In the genomic region with DNA sequence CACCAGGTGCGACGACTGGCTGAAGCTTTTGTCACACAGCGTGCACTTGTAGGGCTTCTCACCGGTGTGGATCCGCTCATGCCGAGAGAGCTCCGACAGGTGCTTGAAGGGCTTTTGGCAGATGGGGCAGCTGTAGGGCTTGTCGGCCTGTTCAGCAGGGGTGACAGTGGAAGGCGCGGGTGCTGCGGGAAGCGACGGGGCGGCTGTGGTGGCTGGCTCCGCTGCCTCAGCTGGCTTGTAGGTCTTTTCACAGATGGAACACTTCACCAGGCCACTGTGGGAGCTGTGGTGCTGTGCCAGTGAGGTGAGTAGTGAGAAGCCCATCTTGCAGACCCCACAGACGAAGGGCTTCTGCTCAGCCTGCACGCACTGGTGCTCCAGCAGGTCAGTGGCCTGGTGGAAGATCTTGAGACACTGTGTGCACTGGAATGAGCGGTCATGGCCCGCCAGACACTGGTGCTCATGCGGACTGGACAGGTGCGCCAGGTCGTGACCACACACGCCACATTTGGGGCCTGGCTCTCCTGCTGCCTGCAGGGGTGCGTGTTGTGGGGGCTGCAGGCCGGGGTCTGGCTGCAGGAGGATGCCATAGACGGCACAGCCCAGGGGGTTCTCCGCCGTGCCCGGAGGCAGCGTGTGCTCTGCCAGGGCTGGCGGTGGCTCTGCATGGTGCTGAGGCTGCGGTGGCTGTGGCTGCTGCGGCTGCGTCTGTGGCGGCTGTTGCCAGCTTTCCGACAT, we compare ENCODE assay signal across 14 cellular contexts. TPM values are rescaled to one million over a fixed set of nuclear protein-coding genes. Genes with fewer than 3 reads are reported as not detected.
A peak's percentile ranks its signal among the peaks of the same experiment; 100 is the strongest.
DNase-seq lines count a peak whose midpoint lies in the region; ATAC-seq and TF ChIP-seq lines count a peak whose summit lies in the region.
"Had no signal": no experiment of that assay in that cellular context is flagged by ENCODE, and none has a peak within 500 bp of the region (broad histone marks: within the 10 kb centered on the region; RNA-seq: fewer than 3 reads in every experiment).

No MANE protein-coding gene starts in this region.

- CTCF ChIA-PET in Calu3 (lab: Charles Lee), result no interaction called here
- CTCF ChIA-PET in naive thymus-derived CD4-positive, alpha-beta T cell (lab: Charles Lee), result interaction anchor here (0.6 to 6.6 kb wide), 3 partner anchors 9 to 97 kb away, joined by 3 to 43 read pairs (median 16); no protein-coding TSS in a partner anchor

- TF ChIP-seq CTCF in Calu3 (IDR thresholded peaks at IDR 0.05; ENCODE audit: unreplicated experiment), result no peak

- ATAC-seq in activated naive CD8-positive, alpha-beta T cell treated with anti-CD3 and anti-CD28 coated beads, Interleukin-2, amount 50 U/mL, for 24 hours, result no peak
- no peak for ATAC-seq in naive thymus-derived CD4-positive, alpha-beta T cell
- ATAC-seq in HG02840 (IDR thresholded peaks at IDR 0.05; ENCODE audit: low FRiP score, unreplicated experiment) (no peak), HG03196 (IDR thresholded peaks at IDR 0.05; ENCODE audit: unreplicated experiment) (no peak)
- ATAC-seq: gastrocnemius medialis had no signal

- no TSS peak for BruUV-seq in Calu3 (replicated peaks; lab: Mats Ljungman, UMichigan)

- peaks cover 42 to 78% (median 56%) of the 10 kb centered on the region in 10 experiments for H3K4me1 ChIP-seq in BLaER1 treated with 17β-estradiol and CSF1 and Interleukin-3, amounts not matched to agents 10 nM and 100 nM
- H3K4me1 ChIP-seq in naive thymus-derived CD4-positive, alpha-beta T cell (ENCODE audit: control insufficient read depth in 2 of 2, insufficient read depth in 2 of 2, low read length in 2 of 2), result peaks cover 51 to 55% of the 10 kb centered on the region in 2 donors

- no peaks in the 10 kb centered on the region for H3K27me3 ChIP-seq in BLaER1 treated with 17β-estradiol and CSF1 and Interleukin-3, amounts not matched to agents 10 nM and 100 nM
- no peaks in the 10 kb centered on the region for H3K27me3 ChIP-seq in naive thymus-derived CD4-positive, alpha-beta T cell (ENCODE audit: control insufficient read depth in 2 of 2, insufficient read depth in 2 of 2, low read length in 2 of 2)
- H3K27me3 ChIP-seq: gastrocnemius medialis had no signal

- H3K4me1 Mint-ChIP-seq in Calu3 (ENCODE audit: low read depth, unreplicated experiment), result peaks cover 30% of the 10 kb centered on the region
- H3K4me1 Mint-ChIP-seq in activated naive CD8-positive, alpha-beta T cell treated with anti-CD3 and anti-CD28 coated beads, Interleukin-2, amount 50 U/mL, for 24 hours, result peaks cover 52% of the 10 kb centered on the region
- H3K4me1 Mint-ChIP-seq in naive thymus-derived CD4-positive, alpha-beta T cell, result peaks cover 24 to 76% (median 57%) of the 10 kb centered on the region in 7 donors

- peaks cover 38 to 59% (median 56%) of the 10 kb centered on the region in 11 experiments for H3K36me3 ChIP-seq in BLaER1 treated with 17β-estradiol and CSF1 and Interleukin-3, amounts not matched to agents 10 nM and 100 nM
- peaks cover 0 to 45% (median 12%) of the 10 kb centered on the region in 3 experiments for H3K36me3 ChIP-seq in naive thymus-derived CD4-positive, alpha-beta T cell (ENCODE audit: control insufficient read depth in 2 of 3, insufficient read depth in 3 of 3, low read length in 3 of 3)

- H3K27ac ChIP-seq in BLaER1 treated with 17β-estradiol and CSF1 and Interleukin-3, amounts not matched to agents 10 nM and 100 nM, result peak overlapping the region in 8 of 11 experiments; percentile 14 to 92 (median 56); a peak in 11 of 22 replicates
- peak overlapping the region; percentile 85 for H3K27ac ChIP-seq in naive thymus-derived CD4-positive, alpha-beta T cell (ENCODE audit: low read depth, low read length)
- H3K27ac ChIP-seq: gastrocnemius medialis had no signal

- no peak for DNase-seq in Calu3
- no peak for DNase-seq in activated naive CD8-positive, alpha-beta T cell treated with anti-CD3 and anti-CD28 coated beads, Interleukin-2, amount 50 U/mL, for 24 hours
- DNase-seq in naive thymus-derived CD4-positive, alpha-beta T cell, result no peak
- DNase-seq in HuH-7 (ENCODE audit: low spot score), result no peak
- no peak for DNase-seq in NCI-H2081 treated with DMSO at 0.1 percent for 48 hours (lab: John Stamatoyannopoulos, UW)
- DNase-seq: EL, NCI-H1105 treated with DMSO at 0.1 percent for 48 hours, SHP77 treated with DMSO at 0.1 percent for 48 hours, T1000 had no signal

- H3K9ac ChIP-seq in BLaER1 treated with 17β-estradiol and CSF1 and Interleukin-3, amounts not matched to agents 10 nM and 100 nM, result peak overlapping the region in 8 of 11 experiments; percentile 50 to 97 (median 90); a peak in 12 of 22 replicates

- no peak overlapping the region for H3K27ac Mint-ChIP-seq in Calu3 (ENCODE audit: unreplicated experiment)
- H3K27ac Mint-ChIP-seq in activated naive CD8-positive, alpha-beta T cell treated with anti-CD3 and anti-CD28 coated beads, Interleukin-2, amount 50 U/mL, for 24 hours, result no peak overlapping the region
- peak overlapping the region; percentile 79 to 92 (median 85) for H3K27ac Mint-ChIP-seq in naive thymus-derived CD4-positive, alpha-beta T cell

- no peaks in the 10 kb centered on the region for H3K27me3 Mint-ChIP-seq in Calu3 (ENCODE audit: unreplicated experiment)
- H3K27me3 Mint-ChIP-seq in activated naive CD8-positive, alpha-beta T cell treated with anti-CD3 and anti-CD28 coated beads, Interleukin-2, amount 50 U/mL, for 24 hours, result no peaks in the 10 kb centered on the region
- H3K27me3 Mint-ChIP-seq in naive thymus-derived CD4-positive, alpha-beta T cell, result no peaks in the 10 kb centered on the region

- POLR2A ChIA-PET in naive thymus-derived CD4-positive, alpha-beta T cell (lab: Charles Lee), result interaction anchor here (1.0 kb wide), 1 partner anchor 9 kb away, joined by 3 read pairs; no protein-coding TSS in a partner anchor

- peak overlapping the region; percentile 4 for H3K4me3 Mint-ChIP-seq in Calu3 (ENCODE audit: low read depth, unreplicated experiment)
- H3K4me3 Mint-ChIP-seq in activated naive CD8-positive, alpha-beta T cell treated with anti-CD3 and anti-CD28 coated beads, Interleukin-2, amount 50 U/mL, for 24 hours, result peak overlapping the region; percentile 79
- H3K4me3 Mint-ChIP-seq in naive thymus-derived CD4-positive, alpha-beta T cell, result peak overlapping the region; percentile 70 to 91 (median 82)

- intact Hi-C loops in Calu3 (cut with micrococcal nuclease; ENCODE audit: unreplicated experiment), result no loop called here
- intact Hi-C loops in naive thymus-derived CD4-positive, alpha-beta T cell (cut with micrococcal nuclease), result loop anchor here in 1 of 2 donors (1.0 to 5.0 kb wide), 3 partner anchors 189 to 405 kb away; no protein-coding TSS in a partner anchor

- H3K4me2 ChIP-seq in BLaER1 treated with 17β-estradiol and CSF1 and Interleukin-3, amounts not matched to agents 10 nM and 100 nM, result peak overlapping the region in 10 of 11 experiments; percentile 85 to 100 (median 96); a peak in 20 of 22 replicates

- no peaks in the 10 kb centered on the region for H3K9me3 ChIP-seq in BLaER1 treated with 17β-estradiol and CSF1 and Interleukin-3, amounts not matched to agents 10 nM and 100 nM (replicated peaks in 1 of 11)
- H3K9me3 ChIP-seq in naive thymus-derived CD4-positive, alpha-beta T cell (ENCODE audit: control insufficient read depth in 2 of 3, low read length in 3 of 3), result no peaks in the 10 kb centered on the region
- H3K9me3 ChIP-seq: gastrocnemius medialis had no signal

- H3K9me3 Mint-ChIP-seq in Calu3 (ENCODE audit: low read depth, unreplicated experiment), result no peaks in the 10 kb centered on the region
- no peaks in the 10 kb centered on the region for H3K9me3 Mint-ChIP-seq in activated naive CD8-positive, alpha-beta T cell treated with anti-CD3 and anti-CD28 coated beads, Interleukin-2, amount 50 U/mL, for 24 hours
- no peaks in the 10 kb centered on the region for H3K9me3 Mint-ChIP-seq in naive thymus-derived CD4-positive, alpha-beta T cell

- peak overlapping the region in 4 of 10 experiments; percentile 27 to 93 (median 91); a peak in 6 of 20 replicates for H3K4me3 ChIP-seq in BLaER1 treated with 17β-estradiol and CSF1 and Interleukin-3, amounts not matched to agents 10 nM and 100 nM
- H3K4me3 ChIP-seq in naive thymus-derived CD4-positive, alpha-beta T cell (ENCODE audit: low read length), result peak overlapping the region; percentile 67
- H3K4me3 ChIP-seq: gastrocnemius medialis had no signal

- H4K20me1 ChIP-seq in BLaER1 treated with 17β-estradiol and CSF1 and Interleukin-3, amounts not matched to agents 10 nM and 100 nM, result peaks cover 39 to 79% (median 66%) of the 10 kb centered on the region in 11 experiments; a peak in 21 of 22 replicates

- peaks cover 43% of the 10 kb centered on the region for H3K36me3 Mint-ChIP-seq in Calu3 (ENCODE audit: insufficient read depth, unreplicated experiment)
- peaks cover 9% of the 10 kb centered on the region for H3K36me3 Mint-ChIP-seq in activated naive CD8-positive, alpha-beta T cell treated with anti-CD3 and anti-CD28 coated beads, Interleukin-2, amount 50 U/mL, for 24 hours (ENCODE audit: low read depth)
- H3K36me3 Mint-ChIP-seq in naive thymus-derived CD4-positive, alpha-beta T cell, result peaks cover 0 to 11% (median 0%) of the 10 kb centered on the region in 5 donors

RNA-seq across cellular contexts. Expression of a gene that starts 2.8 kb away (rescaled TPM):
- 10.0 and 10.2 TPM in 2 replicates for total RNA-seq in Calu3 (2022)
- total RNA-seq in naive thymus-derived CD4-positive, alpha-beta T cell, result 10 to 100 TPM; 11.2 to 20.8 (median 17.3) TPM
- polyA plus RNA-seq in naive thymus-derived CD4-positive, alpha-beta T cell, result 10 to 100 TPM in 1 of 2 donors, 1 to 10 TPM in 1; 4.4 to 11.8 TPM

RNA-seq across cellular contexts. Expression of a gene that starts 3.5 kb away (rescaled TPM):
- total RNA-seq in Calu3 (2022), result 59.3 and 67.0 TPM in 2 replicates
- 10 to 100 TPM; 28.7 to 50.8 (median 28.9) TPM for total RNA-seq in naive thymus-derived CD4-positive, alpha-beta T cell
- 10 to 100 TPM; 26.8 to 37.6 TPM for polyA plus RNA-seq in naive thymus-derived CD4-positive, alpha-beta T cell

RNA-seq across cellular contexts. Expression of a gene that starts 26.8 kb away (rescaled TPM):
- 0.19 TPM in 1 of 2 replicates, not detected in the other for total RNA-seq in Calu3 (2022)
- not detected for total RNA-seq in naive thymus-derived CD4-positive, alpha-beta T cell
- not detected for polyA plus RNA-seq in naive thymus-derived CD4-positive, alpha-beta T cell
- total RNA-seq: gastrocnemius medialis, osteocyte had no signal

RNA-seq across cellular contexts. Expression of a gene that starts 27.9 kb away (rescaled TPM):
- total RNA-seq in Calu3 (2022), result 81.4 and 93.7 TPM in 2 replicates
- total RNA-seq in naive thymus-derived CD4-positive, alpha-beta T cell, result under 1 TPM; 0.20 to 0.85 (median 0.69) TPM
- polyA plus RNA-seq in naive thymus-derived CD4-positive, alpha-beta T cell, result under 1 TPM in 1 of 2 donors, not detected in 1; 0.06 TPM

Comparison
In these comparisons a context has a peak if more than half of its experiments do, and no peak if none do; other contexts are left out.
1. H3K27ac Mint-ChIP-seq: peak in naive thymus-derived CD4-positive, alpha-beta T cell (9 of 9); none in Calu3 (single experiment) and activated naive CD8-positive, alpha-beta T cell treated with anti-CD3 and anti-CD28 coated beads, Interleukin-2, amount 50 U/mL, for 24 hours (single experiment).
2. H3K4me3 Mint-ChIP-seq: peak in every context shown above with its lines; median percentile 82 in naive thymus-derived CD4-positive, alpha-beta T cell; 79 in activated naive CD8-positive, alpha-beta T cell treated with anti-CD3 and anti-CD28 coated beads, Interleukin-2, amount 50 U/mL, for 24 hours; 4 in Calu3.